1 cellular context compared by ENCODE assay signal in the genomic region with DNA sequence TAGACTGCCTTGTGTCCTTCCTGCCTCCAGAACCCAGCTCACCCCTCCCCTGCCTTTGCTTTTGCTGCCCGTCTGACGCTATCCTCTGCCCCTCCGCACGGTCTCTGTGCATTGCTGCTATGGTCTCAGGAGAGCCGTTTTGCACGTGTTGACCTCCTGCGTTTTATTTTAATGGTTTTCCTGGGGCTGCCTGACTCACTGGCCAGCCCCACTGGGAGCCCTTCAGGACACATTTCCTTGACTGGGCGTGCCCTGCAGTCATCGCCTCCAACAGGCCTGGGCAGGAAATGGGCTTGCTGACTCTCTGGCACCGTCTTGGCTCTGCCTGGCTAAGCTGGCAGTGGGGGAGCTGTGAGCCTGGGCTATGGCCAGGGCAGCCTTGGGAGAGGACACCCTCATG.
TF ChIP-seq lines count a peak whose summit lies in the region.

No MANE protein-coding gene starts in this region.

TF ChIP-seq in HepG2, 621 proteins besides CTCF, POLR2A, EP300 and RAD21 (continued from another document):
- no peak for TF ChIP-seq MAF1 (CRISPR knock-in tag; IDR thresholded peaks at IDR 0.05; ENCODE audit: borderline replicate concordance)
- no peak for TF ChIP-seq TP53 (CRISPR knock-in tag; conservative IDR thresholded peaks at IDR 0.05)
- TF ChIP-seq, protein P1, sequence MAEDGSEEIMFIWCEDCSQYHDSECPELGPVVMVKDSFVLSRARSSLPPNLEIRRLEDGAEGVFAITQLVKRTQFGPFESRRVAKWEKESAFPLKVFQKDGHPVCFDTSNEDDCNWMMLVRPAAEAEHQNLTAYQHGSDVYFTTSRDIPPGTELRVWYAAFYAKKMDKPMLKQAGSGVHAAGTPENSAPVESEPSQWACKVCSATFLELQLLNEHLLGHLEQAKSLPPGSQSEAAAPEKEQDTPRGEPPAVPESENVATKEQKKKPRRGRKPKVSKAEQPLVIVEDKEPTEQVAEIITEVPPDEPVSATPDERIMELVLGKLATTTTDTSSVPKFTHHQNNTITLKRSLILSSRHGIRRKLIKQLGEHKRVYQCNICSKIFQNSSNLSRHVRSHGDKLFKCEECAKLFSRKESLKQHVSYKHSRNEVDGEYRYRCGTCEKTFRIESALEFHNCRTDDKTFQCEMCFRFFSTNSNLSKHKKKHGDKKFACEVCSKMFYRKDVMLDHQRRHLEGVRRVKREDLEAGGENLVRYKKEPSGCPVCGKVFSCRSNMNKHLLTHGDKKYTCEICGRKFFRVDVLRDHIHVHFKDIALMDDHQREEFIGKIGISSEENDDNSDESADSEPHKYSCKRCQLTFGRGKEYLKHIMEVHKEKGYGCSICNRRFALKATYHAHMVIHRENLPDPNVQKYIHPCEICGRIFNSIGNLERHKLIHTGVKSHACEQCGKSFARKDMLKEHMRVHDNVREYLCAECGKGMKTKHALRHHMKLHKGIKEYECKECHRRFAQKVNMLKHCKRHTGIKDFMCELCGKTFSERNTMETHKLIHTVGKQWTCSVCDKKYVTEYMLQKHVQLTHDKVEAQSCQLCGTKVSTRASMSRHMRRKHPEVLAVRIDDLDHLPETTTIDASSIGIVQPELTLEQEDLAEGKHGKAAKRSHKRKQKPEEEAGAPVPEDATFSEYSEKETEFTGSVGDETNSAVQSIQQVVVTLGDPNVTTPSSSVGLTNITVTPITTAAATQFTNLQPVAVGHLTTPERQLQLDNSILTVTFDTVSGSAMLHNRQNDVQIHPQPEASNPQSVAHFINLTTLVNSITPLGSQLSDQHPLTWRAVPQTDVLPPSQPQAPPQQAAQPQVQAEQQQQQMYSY (CRISPR knock-in tag; IDR thresholded peaks at IDR 0.05) = no peak
- no peak for TF ChIP-seq PHF21A (CRISPR knock-in tag; IDR thresholded peaks at IDR 0.05)
- TF ChIP-seq RFXANK (CRISPR knock-in tag; IDR thresholded peaks at IDR 0.05) = no peak
- no peak for TF ChIP-seq ZKSCAN1 (IDR thresholded peaks at IDR 0.05; ENCODE audit: low read length)
- TF ChIP-seq, protein P2, sequence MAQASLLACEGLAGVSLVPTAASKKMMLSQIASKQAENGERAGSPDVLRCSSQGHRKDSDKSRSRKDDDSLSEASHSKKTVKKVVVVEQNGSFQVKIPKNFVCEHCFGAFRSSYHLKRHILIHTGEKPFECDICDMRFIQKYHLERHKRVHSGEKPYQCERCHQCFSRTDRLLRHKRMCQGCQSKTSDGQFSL (CRISPR knock-in tag; IDR thresholded peaks at IDR 0.05) = no peak
- no peak for TF ChIP-seq MLLT10 (CRISPR knock-in tag; IDR thresholded peaks at IDR 0.05)
- TF ChIP-seq, protein P3, sequence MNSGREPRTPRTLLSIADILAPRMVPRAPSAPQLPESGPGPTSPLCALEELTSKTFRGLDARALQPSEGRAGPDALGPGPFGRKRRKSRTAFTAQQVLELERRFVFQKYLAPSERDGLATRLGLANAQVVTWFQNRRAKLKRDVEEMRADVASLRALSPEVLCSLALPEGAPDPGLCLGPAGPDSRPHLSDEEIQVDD (CRISPR knock-in tag; IDR thresholded peaks at IDR 0.05; ENCODE audit: borderline replicate concordance) = no peak
- no peak for TF ChIP-seq ARID2 (CRISPR knock-in tag; IDR thresholded peaks at IDR 0.05; ENCODE audit: borderline replicate concordance)
